Comparison of ENCODE assay signal across 22 cellular contexts in the genomic region with DNA sequence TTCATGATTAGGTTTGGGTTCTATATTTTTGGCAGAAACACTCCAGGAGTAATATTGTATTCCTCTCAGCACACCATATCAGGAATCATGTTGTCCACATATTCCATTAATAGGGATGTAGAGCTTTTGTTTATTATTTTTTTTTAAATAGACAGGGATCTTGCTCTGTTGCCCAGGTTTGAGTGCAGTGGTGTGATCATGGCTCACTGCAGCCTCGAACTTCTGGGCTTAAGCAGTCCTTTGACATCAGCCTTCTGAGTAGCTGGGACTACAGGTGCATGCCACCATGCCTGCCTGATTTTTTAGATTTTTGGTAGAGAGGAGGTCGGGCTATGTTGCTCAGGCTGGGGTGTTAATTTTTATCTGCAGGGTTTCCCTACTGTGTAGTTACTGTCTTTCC.
"Had no signal": no experiment of that assay in that cellular context is flagged by ENCODE, and none has a peak within 500 bp of the region (broad histone marks: within the 10 kb centered on the region; RNA-seq: fewer than 3 reads in every experiment).

No MANE protein-coding gene starts in this region.

- H3K9me3 Mint-ChIP-seq: activated naive CD8-positive, alpha-beta T cell treated with anti-CD3 and anti-CD28 coated beads, Interleukin-2, amount 10 ng/mL, durations not matched to agents 7 days and 5 days; activated T-helper 1 cell treated with anti-CD3 and anti-CD28 coated beads, Interleukin-12 subunit alpha, Interleukin-12 subunit beta, Interleukin-2, Interleukin-4 antibody, amounts not matched to agents 30 ng/mL and 10 ng/mL and 1 ng/mL, durations not matched to agents 14 hours and 24 hours and 36 hours; neural progenitor cell; stimulated activated naive B cell treated with anti-CD40 and anti-IgM and Interleukin-4, amounts not matched to agents 10 μg/mL and 1 μg/mL and 100 μg/mL, for 72 hours; T-helper 1 cell treated with Interleukin-12 subunit alpha and Interleukin-12 subunit beta and Interleukin-4 antibody, amounts not matched to agents 30 μg/mL and 1 μg/mL, for 36 hours had no signal

- H3K27me3 ChIP-seq: breast epithelium, esophagus muscularis mucosa, hepatocyte, neural progenitor cell, sigmoid colon, transverse colon, uterus had no signal

- H3K4me3 Mint-ChIP-seq: activated CD4-positive, alpha-beta memory T cell treated with anti-CD3 and anti-CD28 coated beads, Interleukin-2, amount 10 ng/mL, durations not matched to agents 7 days and 5 days; activated naive CD8-positive, alpha-beta T cell treated with anti-CD3 and anti-CD28 coated beads, Interleukin-2, amount 10 ng/mL, durations not matched to agents 7 days and 5 days; activated T-helper 1 cell treated with anti-CD3 and anti-CD28 coated beads, Interleukin-12 subunit alpha, Interleukin-12 subunit beta, Interleukin-2, Interleukin-4 antibody, amounts not matched to agents 30 ng/mL and 10 ng/mL and 1 ng/mL, durations not matched to agents 14 hours and 24 hours and 36 hours; neural progenitor cell; stimulated activated naive B cell treated with anti-CD40 and anti-IgM and Interleukin-4, amounts not matched to agents 10 μg/mL and 1 μg/mL and 100 μg/mL, for 72 hours; T-helper 1 cell treated with Interleukin-12 subunit alpha and Interleukin-12 subunit beta and Interleukin-4 antibody, amounts not matched to agents 30 μg/mL and 1 μg/mL, for 36 hours had no signal

- H3K4me3 ChIP-seq: breast epithelium, coronary artery, esophagus muscularis mucosa, hepatocyte, left ventricle myocardium inferior, neural progenitor cell, sigmoid colon, smooth muscle cell, transverse colon, uterus had no signal

- H3K27me3 Mint-ChIP-seq: activated CD4-positive, alpha-beta memory T cell treated with anti-CD3 and anti-CD28 coated beads, Interleukin-2, amount 10 ng/mL, durations not matched to agents 7 days and 5 days; activated naive CD8-positive, alpha-beta T cell treated with anti-CD3 and anti-CD28 coated beads, Interleukin-2, amount 10 ng/mL, durations not matched to agents 7 days and 5 days; stimulated activated naive B cell treated with anti-CD40 and anti-IgM and Interleukin-4, amounts not matched to agents 10 μg/mL and 1 μg/mL and 100 μg/mL, for 72 hours had no signal

- ATAC-seq: stimulated activated naive B cell treated with anti-CD40 and anti-IgM and Interleukin-4, amounts not matched to agents 10 μg/mL and 1 μg/mL and 100 μg/mL, for 72 hours had no signal

- H3K4me1 ChIP-seq: neural progenitor cell, uterus had no signal

- DNase-seq: activated CD4-positive, alpha-beta memory T cell treated with anti-CD3 and anti-CD28 coated beads, Interleukin-2, amount 10 ng/mL, durations not matched to agents 7 days and 5 days; activated CD4-positive, alpha-beta T cell treated with anti-CD3 and anti-CD28 coated beads for 48 hours; activated gamma-delta T cell treated with Interleukin-2 at 50 U/mL for 16 hours; activated naive CD8-positive, alpha-beta T cell treated with anti-CD3 and anti-CD28 coated beads, Interleukin-2, amount 10 ng/mL, durations not matched to agents 7 days and 5 days; amniotic stem cell; glutamatergic neuron; left ventricle myocardium inferior; mammary epithelial cell; posterior cingulate gyrus; sigmoid colon; stimulated activated CD4-positive, alpha-beta T cell treated with anti-CD3 and anti-CD28 coated beads, Interleukin-15, amount 100 ng/mL, for 24 hours; stimulated activated naive B cell treated with anti-CD40 and anti-IgM and Interleukin-4, amounts not matched to agents 10 μg/mL and 1 μg/mL and 100 μg/mL, for 72 hours; transverse colon; uterus had no signal

- H3K9me3 ChIP-seq: breast epithelium, esophagus muscularis mucosa, left ventricle myocardium inferior, sigmoid colon, transverse colon, uterus had no signal

- H3K27ac ChIP-seq: breast epithelium, coronary artery, esophagus muscularis mucosa, hepatocyte, left ventricle myocardium inferior, neural progenitor cell, sigmoid colon, transverse colon, uterus had no signal

- H3K36me3 ChIP-seq: breast epithelium, left ventricle myocardium inferior, transverse colon, uterus had no signal

- H3K27ac Mint-ChIP-seq: activated CD4-positive, alpha-beta memory T cell treated with anti-CD3 and anti-CD28 coated beads, Interleukin-2, amount 10 ng/mL, durations not matched to agents 7 days and 5 days; activated naive CD8-positive, alpha-beta T cell treated with anti-CD3 and anti-CD28 coated beads, Interleukin-2, amount 10 ng/mL, durations not matched to agents 7 days and 5 days; activated T-helper 1 cell treated with anti-CD3 and anti-CD28 coated beads, Interleukin-12 subunit alpha, Interleukin-12 subunit beta, Interleukin-2, Interleukin-4 antibody, amounts not matched to agents 30 ng/mL and 10 ng/mL and 1 ng/mL, durations not matched to agents 14 hours and 24 hours and 36 hours; neural progenitor cell; stimulated activated naive B cell treated with anti-CD40 and anti-IgM and Interleukin-4, amounts not matched to agents 10 μg/mL and 1 μg/mL and 100 μg/mL, for 72 hours; T-helper 1 cell treated with Interleukin-12 subunit alpha and Interleukin-12 subunit beta and Interleukin-4 antibody, amounts not matched to agents 30 μg/mL and 1 μg/mL, for 36 hours had no signal
